Comparison of ENCODE assay signal across 17 cellular contexts in genomic region chr10:48511066-48511854, GRCh38.
A peak's percentile ranks its signal among the peaks of the same experiment; 100 is the strongest.
DNase-seq lines count a peak whose midpoint lies in the region; ATAC-seq, FAIRE-seq and TF ChIP-seq lines count a peak whose summit lies in the region.
"Had no signal": no experiment of that assay in that cellular context is flagged by ENCODE, and none has a peak within 500 bp of the region (broad histone marks: within the 10 kb centered on the region; RNA-seq: fewer than 3 reads in every experiment).

No MANE protein-coding gene starts in this region.

- TF ChIP-seq EP300 in K562 (IDR thresholded peaks at IDR 0.05; ENCODE audit: low read length): no peak
- TF ChIP-seq EP300 in HepG2 (IDR thresholded peaks at IDR 0.05; ENCODE audit: low read depth in 2 of 2, low read length in 2 of 2): no peak
- TF ChIP-seq EP300 in HepG2 (CRISPR knock-in tag; IDR thresholded peaks at IDR 0.05; ENCODE audit: borderline replicate concordance): no peak

- no peaks in the 10 kb centered on the region for H3K9me1 ChIP-seq in K562 (ENCODE audit: control insufficient read depth, insufficient read depth, low read length)

- H3K4me1 ChIP-seq in K562 (replicated peaks in 1 of 2; ENCODE audit: control insufficient read depth in 2 of 2, insufficient read depth in 2 of 2, low read length in 2 of 2) (peaks cover 29% of the 10 kb centered on the region in 2 experiments), HepG2 (ENCODE audit: insufficient read depth, low read length) (0 out of 2 replicates have a peak, but pooled peaks cover 6% of the 10 kb centered on the region), colonic mucosa (no peaks in the 10 kb centered on the region)

- POLR2A ChIA-PET in K562 (lab: Yijun Ruan, JAX): no interaction called here
- POLR2A ChIA-PET in HepG2 (lab: Yijun Ruan, JAX): no interaction called here

- H3K9ac ChIP-seq in K562 (ENCODE audit: insufficient read depth in 1 of 2, low read depth in 2 of 2, low read length in 2 of 2) (peak overlapping the region in 1 of 2 experiments; percentile 60; a peak in 2 of 4 replicates), HepG2 (ENCODE audit: insufficient read depth, low read depth, low read length) (no peak overlapping the region), colonic mucosa (ENCODE audit: low read depth in 2 of 2, low read length in 2 of 2) (no peak overlapping the region)
- H3K9ac ChIP-seq: GM23248 had no signal

- H3K9me3 ChIP-seq in K562 (replicated peaks; ENCODE audit: control insufficient read depth, insufficient read depth, low read depth, low read length) (no peaks in the 10 kb centered on the region; the same call in 1 of the 2 replicates), HepG2 (ENCODE audit: low read length) (no peaks in the 10 kb centered on the region; the same call in 1 of the 2 replicates), colonic mucosa (no peaks in the 10 kb centered on the region)

- peak; percentile 4; the same call in 2 of the 3 replicates for ATAC-seq in K562
- ATAC-seq in HepG2: no peak
- peak; percentile 22 to 26 for ATAC-seq in stimulated activated naive B cell treated with anti-CD40 and anti-IgM and Interleukin-4, amounts not matched to agents 10 μg/mL and 1 μg/mL and 100 μg/mL, for 72 hours (replicated peaks)
- no peak for ATAC-seq in HG02571 (IDR thresholded peaks at IDR 0.05; ENCODE audit: unreplicated experiment)
- ATAC-seq in HG03378 (IDR thresholded peaks at IDR 0.05; ENCODE audit: unreplicated experiment): no peak
- ATAC-seq: A549 had no signal

- H3K4me1 Mint-ChIP-seq in CD14-positive monocyte: peaks cover 27% of the 10 kb centered on the region
- H3K4me1 Mint-ChIP-seq in stimulated activated naive B cell treated with anti-CD40 and anti-IgM and Interleukin-4, amounts not matched to agents 10 μg/mL and 1 μg/mL and 100 μg/mL, for 72 hours: peaks cover 28 to 39% of the 10 kb centered on the region in 2 donors

- H2AFZ ChIP-seq in K562 (ENCODE audit: low read depth, low read length): no peak overlapping the region
- H2AFZ ChIP-seq in HepG2 (ENCODE audit: low read length): no peak overlapping the region
- H2AFZ ChIP-seq: GM23248 had no signal

- H4K20me1 ChIP-seq in K562 (replicated peaks; ENCODE audit: control insufficient read depth, insufficient read depth, low read length): no peaks in the 10 kb centered on the region
- no peaks in the 10 kb centered on the region for H4K20me1 ChIP-seq in HepG2 (ENCODE audit: insufficient read depth, low read length)

- FAIRE-seq in K562 (lab: Jason Lieb, UNC) (no peak), HepG2 (lab: Jason Lieb, UNC) (no peak)
- FAIRE-seq: A549 had no signal

- WGBS in K562 (ENCODE audit: insufficient coverage, low coverage, missing lambda C conversion rate): 79% methylated on average over 12 of the region's 12 CpGs
- 57% methylated on average over 5 of the region's 12 CpGs for WGBS in HepG2 (ENCODE audit: low lambda C conversion rate)

- in situ Hi-C loops in K562 (cut with MboI) (loop anchor here (5.0 kb wide), 1 partner anchor 299 kb away; no protein-coding TSS in a partner anchor), HepG2 (cut with HindIII; ENCODE audit: extremely low pct_ligation_motif_present, low pct_unique_long_range_greater_than_20kb) (no loop called here)

- H3K4me3 ChIP-seq in K562 (no peak overlapping the region), HepG2 (replicated peaks in 1 of 3; ENCODE audit: insufficient read depth in 1 of 3, low read depth in 2 of 3, low read length in 3 of 3) (no peak overlapping the region), colonic mucosa (no peak overlapping the region)
- H3K4me3 ChIP-seq: A549, GM23248, MG63 had no signal

- no peak overlapping the region for H3K4me3 Mint-ChIP-seq in CD14-positive monocyte
- no peak overlapping the region for H3K4me3 Mint-ChIP-seq in stimulated activated naive B cell treated with anti-CD40 and anti-IgM and Interleukin-4, amounts not matched to agents 10 μg/mL and 1 μg/mL and 100 μg/mL, for 72 hours
- H3K4me3 Mint-ChIP-seq: CD4-positive, alpha-beta T cell had no signal

- CTCF ChIA-PET in K562 (lab: Yijun Ruan, JAX; ENCODE audit: low intra/inter-chr PET ratio) (no interaction called here), HepG2 (lab: Yijun Ruan, JAX; ENCODE audit: low intra/inter-chr PET ratio, low total read pairs) (no interaction called here)

- BruUV-seq in K562 (replicated peaks; lab: Mats Ljungman, UMichigan) (no TSS peak), HepG2 (replicated peaks; lab: Mats Ljungman, UMichigan) (no TSS peak)

- H3K36me3 ChIP-seq in K562 (ENCODE audit: control insufficient read depth, insufficient read depth, low read length): peaks cover under 1% of the 10 kb centered on the region; the same call in 1 of the 3 replicates
- no peaks in the 10 kb centered on the region for H3K36me3 ChIP-seq in HepG2 (replicated peaks in 1 of 2; ENCODE audit: control insufficient read depth in 1 of 2, insufficient read depth in 2 of 2, low read length in 2 of 2)
- no peaks in the 10 kb centered on the region for H3K36me3 ChIP-seq in colonic mucosa

- peak overlapping the region in 5 of 7 donors; percentile 55 to 87 (median 76) for H3K27ac Mint-ChIP-seq in CD14-positive monocyte
- H3K27ac Mint-ChIP-seq in stimulated activated naive B cell treated with anti-CD40 and anti-IgM and Interleukin-4, amounts not matched to agents 10 μg/mL and 1 μg/mL and 100 μg/mL, for 72 hours: peak overlapping the region; percentile 88
- H3K27ac Mint-ChIP-seq: CD4-positive, alpha-beta T cell had no signal

- TF ChIP-seq POLR2A in K562 (conservative IDR thresholded peaks at IDR 0.05) (no peak), HepG2 (IDR thresholded peaks at IDR 0.05; ENCODE audit: insufficient read depth in 1 of 2, low read depth in 2 of 2, low read length in 2 of 2) (no peak)

- H3K27ac ChIP-seq in K562 (ENCODE audit: extremely low read depth, low read depth, low read length): no peak overlapping the region
- no peak overlapping the region for H3K27ac ChIP-seq in HepG2 (ENCODE audit: extremely low read length, insufficient read depth, low read length)
- H3K27ac ChIP-seq in colonic mucosa: no peak overlapping the region
- H3K27ac ChIP-seq: A549, GM23248 had no signal

- TF ChIP-seq CTCF in CD14-positive monocyte (IDR thresholded peaks at IDR 0.05) (no peak), K562 (IDR thresholded peaks at IDR 0.05 in 2 of 3, conservative IDR thresholded peaks at IDR 0.05 in 1 of 3; ENCODE audit: insufficient read depth in 2 of 3, low read depth in 1 of 3, low read length in 3 of 3) (no peak), HepG2 (CRISPR knock-in tag; IDR thresholded peaks at IDR 0.05) (no peak), colonic mucosa (IDR thresholded peaks at IDR 0.05) (no peak)

- no peak for DNase-seq in CD14-positive monocyte (ENCODE audit: low spot score)
- no peak for DNase-seq in K562 (ENCODE audit: extremely low read depth in 1 of 4, low spot score in 3 of 4)
- no peak for DNase-seq in HepG2 (ENCODE audit: low spot score)
- no peak for DNase-seq in stimulated activated naive B cell treated with anti-CD40 and anti-IgM and Interleukin-4, amounts not matched to agents 10 μg/mL and 1 μg/mL and 100 μg/mL, for 72 hours
- DNase-seq in colonic mucosa: no peak
- DNase-seq: CD4-positive, alpha-beta T cell; GM23248; Karpas-422; MG63; NCI-H1092; NCI-H1694 treated with DMSO at 0.1 percent for 48 hours; NCI-H2107; NCI-H2227 treated with DMSO at 0.1 percent for 48 hours; NCI-H524 had no signal

- intact Hi-C loops in CD14-positive monocyte (cut with micrococcal nuclease) (loop anchor here in 1 of 2 donors (10.0 kb wide), 1 partner anchor 146 kb away; no protein-coding TSS in a partner anchor), K562 (cut with micrococcal nuclease) (no loop called here), HepG2 (cut with micrococcal nuclease; ENCODE audit: unreplicated experiment) (no loop called here), colonic mucosa (cut with DNase I) (no loop called here)

- no peak for TF ChIP-seq RAD21 in K562 (CRISPR knock-in tag; conservative IDR thresholded peaks at IDR 0.05 in 1 of 2, IDR thresholded peaks at IDR 0.05 in 1 of 2)
- TF ChIP-seq RAD21 in HepG2 (CRISPR knock-in tag; IDR thresholded peaks at IDR 0.05): no peak

- H3K27me3 ChIP-seq in K562 (ENCODE audit: control insufficient read depth in 2 of 2, insufficient read depth in 2 of 2, low read length in 2 of 2): no peaks in the 10 kb centered on the region
- H3K27me3 ChIP-seq in HepG2 (ENCODE audit: control insufficient read depth in 1 of 2, insufficient read depth in 2 of 2, low read length in 2 of 2): no peaks in the 10 kb centered on the region; a peak in 3 of 5 replicates
- no peaks in the 10 kb centered on the region for H3K27me3 ChIP-seq in colonic mucosa
- H3K27me3 ChIP-seq: MG63 had no signal

- peaks cover 0 to 11% (median 3%) of the 10 kb centered on the region in 3 donors for H3K27me3 Mint-ChIP-seq in CD14-positive monocyte (ENCODE audit: low read depth in 3 of 3)
- H3K27me3 Mint-ChIP-seq in stimulated activated naive B cell treated with anti-CD40 and anti-IgM and Interleukin-4, amounts not matched to agents 10 μg/mL and 1 μg/mL and 100 μg/mL, for 72 hours: peaks cover 0 to 5% of the 10 kb centered on the region in 2 donors
- H3K27me3 Mint-ChIP-seq: CD4-positive, alpha-beta T cell had no signal

- H3K4me2 ChIP-seq in K562 (ENCODE audit: insufficient read depth, low read length) (no peak overlapping the region), HepG2 (ENCODE audit: low read depth, low read length) (no peak overlapping the region)
- H3K4me2 ChIP-seq: A549 had no signal

- H3K79me2 ChIP-seq in K562 (ENCODE audit: control insufficient read depth, insufficient read depth, low read length) (peaks cover 98% of the 10 kb centered on the region), HepG2 (ENCODE audit: insufficient read depth, low read length) (no peaks in the 10 kb centered on the region)

- H3K36me3 Mint-ChIP-seq in CD14-positive monocyte: peaks cover 0 to 8% of the 10 kb centered on the region in 2 donors
- H3K36me3 Mint-ChIP-seq in stimulated activated naive B cell treated with anti-CD40 and anti-IgM and Interleukin-4, amounts not matched to agents 10 μg/mL and 1 μg/mL and 100 μg/mL, for 72 hours: peaks cover 22 to 23% of the 10 kb centered on the region in 2 donors

- peaks cover 11 to 25% (median 19%) of the 10 kb centered on the region in 7 donors for H3K9me3 Mint-ChIP-seq in CD14-positive monocyte
- peaks cover 4 to 10% of the 10 kb centered on the region in 2 donors for H3K9me3 Mint-ChIP-seq in stimulated activated naive B cell treated with anti-CD40 and anti-IgM and Interleukin-4, amounts not matched to agents 10 μg/mL and 1 μg/mL and 100 μg/mL, for 72 hours

TF ChIP-seq in K562, 482 proteins besides CTCF, POLR2A, EP300 and RAD21 (continues in another document):
- TF ChIP-seq ZNF253 (CRISPR knock-in tag; conservative IDR thresholded peaks at IDR 0.05) (no peak), PHF21A (IDR thresholded peaks at IDR 0.05; ENCODE audit: borderline replicate concordance, low read depth) (no peak), MAFF (IDR thresholded peaks at IDR 0.05; ENCODE audit: low read length) (no peak), TAF15 (IDR thresholded peaks at IDR 0.05; ENCODE audit: low read depth, low read length) (no peak)

TF ChIP-seq in HepG2, 621 proteins besides CTCF, POLR2A, EP300 and RAD21:
- TF ChIP-seq FOXK2 (IDR thresholded peaks at IDR 0.05) (no peak), ATF7 (IDR thresholded peaks at IDR 0.05) (peak; percentile 60; the same call in 1 of the 2 replicates), ATF7 (CRISPR knock-in tag; IDR thresholded peaks at IDR 0.05) (no peak)

Comparison
In these comparisons a context has a peak if more than half of its experiments do, and no peak if none do; other contexts are left out.
1. ATAC-seq: peak in K562 (single experiment) and stimulated activated naive B cell treated with anti-CD40 and anti-IgM and Interleukin-4, amounts not matched to agents 10 μg/mL and 1 μg/mL and 100 μg/mL, for 72 hours (2 of 2); none in HepG2 (single experiment), HG02571 (single experiment) and HG03378 (single experiment).